25 cellular contexts compared by ENCODE assay signal in genomic region chr5:75279324-75279723, GRCh38. TPM values are rescaled to one million over a fixed set of nuclear protein-coding genes. Genes with fewer than 3 reads are reported as not detected.
DNase-seq lines count a peak whose midpoint lies in the region; ATAC-seq and TF ChIP-seq lines count a peak whose summit lies in the region.
"Had no signal": no experiment of that assay in that cellular context is flagged by ENCODE, and none has a peak within 500 bp of the region (broad histone marks: within the 10 kb centered on the region; RNA-seq: fewer than 3 reads in every experiment).

No MANE protein-coding gene starts in this region.

- DNase-seq in mammary epithelial cell = peak; percentile 2
- no peak for DNase-seq in breast epithelium (ENCODE audit: low spot score in 2 of 2)
- peak; percentile 37 for DNase-seq in SK-MEL-5 (ENCODE audit: low read depth, low spot score)
- no peak for DNase-seq in epithelial cell of proximal tubule (ENCODE audit: low read depth)
- no peak for DNase-seq in sciatic nerve (ENCODE audit: low spot score)
- no peak for DNase-seq in activated effector memory CD4-positive, alpha-beta T cell treated with Interleukin-2 at 50 U/mL for 16 hours
- DNase-seq: CD4-positive, alpha-beta T cell; H9; HFFc6; MM.1S; NCI-H1048; NCI-H1417; NCI-H1694; NCI-H2029 treated with DMSO at 0.1 percent for 48 hours; NCI-H446 treated with DMSO at 0.1 percent for 48 hours; NCI-H526; NCI-H82; SIG-M5 had no signal

- no TSS peak for BruUV-seq in mammary epithelial cell (replicated peaks; lab: Mats Ljungman, UMichigan)

- intact Hi-C loops in mammary epithelial cell (cut with micrococcal nuclease) = loop anchor here (1.0 to 5.0 kb wide), 3 partner anchors 57 to 978 kb away; no protein-coding TSS in a partner anchor
- intact Hi-C loops in breast epithelium (cut with DNase I; ENCODE audit: low total_unique reads) = no loop called here
- intact Hi-C loops in sciatic nerve (cut with DNase I) = no loop called here

- TF ChIP-seq CTCF in mammary epithelial cell (conservative IDR thresholded peaks at IDR 0.05 in 1 of 2, IDR thresholded peaks at IDR 0.05 in 1 of 2; ENCODE audit: extremely low read depth in 1 of 2, insufficient read depth in 1 of 2, low read depth in 1 of 2, low read length in 2 of 2) (peak; percentile 4 to 49), breast epithelium (IDR thresholded peaks at IDR 0.05) (no peak), epithelial cell of proximal tubule (conservative IDR thresholded peaks at IDR 0.05; ENCODE audit: low read depth, low read length) (peak; percentile 13)

- H3K4me3 ChIP-seq in mammary epithelial cell (replicated peaks in 1 of 3; ENCODE audit: insufficient read depth in 1 of 3, low read depth in 2 of 3, low read length in 3 of 3) (no peak overlapping the region), breast epithelium (no peak overlapping the region), epithelial cell of proximal tubule (ENCODE audit: low read depth, low read length) (no peak overlapping the region)
- H3K4me3 ChIP-seq: GM23338, K562 had no signal

- no peaks in the 10 kb centered on the region for H4K20me1 ChIP-seq in mammary epithelial cell (ENCODE audit: insufficient read depth, low read length)

- no peak overlapping the region for H3K9ac ChIP-seq in mammary epithelial cell (ENCODE audit: insufficient read depth, low read length)

- dilution Hi-C loops in mammary epithelial cell (cut with HindIII; ENCODE audit: low sequenced_read_pairs) = no loop called here

- 91% methylated on average over 1 of the region's 1 CpG for WGBS in mammary epithelial cell (ENCODE audit: low coverage, missing lambda C conversion rate)

- CTCF ChIA-PET in mammary epithelial cell (lab: Charles Lee; ENCODE audit: low non-redundant PET) = no interaction called here

- no peaks in the 10 kb centered on the region for H3K9me3 ChIP-seq in mammary epithelial cell (replicated peaks; ENCODE audit: insufficient read depth, low read length)
- H3K9me3 ChIP-seq in breast epithelium = no peaks in the 10 kb centered on the region

- no peak overlapping the region for H3K4me2 ChIP-seq in mammary epithelial cell (ENCODE audit: insufficient read depth, low read depth, low read length)
- H3K4me2 ChIP-seq: GM23338 had no signal

- H3K27ac ChIP-seq in mammary epithelial cell (ENCODE audit: insufficient read depth, low read depth, low read length) (no peak overlapping the region), breast epithelium (no peak overlapping the region)

- H2AFZ ChIP-seq in mammary epithelial cell (ENCODE audit: low read depth, low read length) = no peak overlapping the region
- H2AFZ ChIP-seq: GM23338 had no signal

- no peaks in the 10 kb centered on the region for H3K79me2 ChIP-seq in mammary epithelial cell (ENCODE audit: insufficient read depth, low read length)

- ATAC-seq in sciatic nerve (peak; percentile 63), GM18511 (IDR thresholded peaks at IDR 0.05; ENCODE audit: unreplicated experiment) (no peak), HG03175 (IDR thresholded peaks at IDR 0.05; ENCODE audit: unreplicated experiment) (no peak)
- ATAC-seq: GM23338, K562, Panc1 had no signal

- in situ Hi-C loops in mammary epithelial cell (cut with MboI; ENCODE audit: low sequenced_read_pairs in 2 of 2) (loop anchor here in 1 of 2 donors (25.0 kb wide), 1 partner anchor 958 kb away; no protein-coding TSS in a partner anchor), SK-MEL-5 (cut with HindIII; ENCODE audit: low pct_unique_long_range_greater_than_20kb, low sequenced_read_pairs) (no loop called here)

- no peak for TF ChIP-seq POLR2A in breast epithelium (IDR thresholded peaks at IDR 0.05)

- H3K4me1 ChIP-seq in mammary epithelial cell (ENCODE audit: insufficient read depth, low read length) (peaks cover 5% of the 10 kb centered on the region), breast epithelium (no peaks in the 10 kb centered on the region)

- H3K27me3 ChIP-seq in mammary epithelial cell (ENCODE audit: insufficient read depth, low read length) (no peaks in the 10 kb centered on the region), breast epithelium (no peaks in the 10 kb centered on the region)

- no peaks in the 10 kb centered on the region for H3K36me3 ChIP-seq in mammary epithelial cell (ENCODE audit: insufficient read depth, low read length)
- H3K36me3 ChIP-seq in breast epithelium = no peaks in the 10 kb centered on the region

RNA-seq across cellular contexts. Expression of gene ANKRD31, which starts 42.6 kb away (rescaled TPM):
- total RNA-seq in mammary epithelial cell (under 1 TPM; 0.26 to 0.33 TPM), breast epithelium (under 1 TPM; 0.32 to 0.66 (median 0.59) TPM), epithelial cell of proximal tubule (0.12 and 0.14 TPM in 2 replicates), sciatic nerve (0.53 TPM)
- polyA plus RNA-seq in mammary epithelial cell = 0.05 TPM
- polyA minus RNA-seq in mammary epithelial cell = 0.93 TPM
- total RNA-seq in SK-MEL-5 (2014; rRNA removed; shearing (Covaris generic)) = 0.69 and 0.75 TPM in 2 replicates
- 0.21 and 0.44 TPM in 2 replicates for polyA plus RNA-seq in SK-MEL-5 (2015; cell fraction: cytosol; rRNA removed)
- 1.1 and 1.2 TPM in 2 replicates for polyA plus RNA-seq in SK-MEL-5 (2015; cell fraction: nucleus; rRNA removed)
- total RNA-seq: A172, HT-29 had no signal

RNA-seq across cellular contexts. Expression of gene HMGCR, which starts 57.7 kb away (rescaled TPM):
- total RNA-seq in mammary epithelial cell (100 to 1,000 TPM; 106 to 142 TPM), breast epithelium (10 to 100 TPM; 12.8 to 34.0 (median 16.5) TPM), epithelial cell of proximal tubule (43.9 and 90.4 TPM in 2 replicates), sciatic nerve (73.0 TPM)
- polyA plus RNA-seq in mammary epithelial cell = 89.7 TPM
- polyA minus RNA-seq in mammary epithelial cell = 181 TPM
- total RNA-seq in SK-MEL-5 (2014; rRNA removed; shearing (Covaris generic)) = 115 and 125 TPM in 2 replicates
- 49.6 and 66.5 TPM in 2 replicates for polyA plus RNA-seq in SK-MEL-5 (2015; cell fraction: cytosol; rRNA removed)
- 214 and 221 TPM in 2 replicates for polyA plus RNA-seq in SK-MEL-5 (2015; cell fraction: nucleus; rRNA removed)

Comparison
In these comparisons a context has a peak if more than half of its experiments do, and no peak if none do; other contexts are left out.
1. DNase-seq: peak in mammary epithelial cell (single experiment) and SK-MEL-5 (single experiment); none in breast epithelium (0 of 2), epithelial cell of proximal tubule (single experiment), sciatic nerve (single experiment) and activated effector memory CD4-positive, alpha-beta T cell treated with Interleukin-2 at 50 U/mL for 16 hours (single experiment).
2. CTCF ChIP-seq: peak in mammary epithelial cell (2 of 2) and epithelial cell of proximal tubule (single experiment); none in breast epithelium (0 of 3).